ENCODE assay signal across 20 cellular contexts in the genomic region with DNA sequence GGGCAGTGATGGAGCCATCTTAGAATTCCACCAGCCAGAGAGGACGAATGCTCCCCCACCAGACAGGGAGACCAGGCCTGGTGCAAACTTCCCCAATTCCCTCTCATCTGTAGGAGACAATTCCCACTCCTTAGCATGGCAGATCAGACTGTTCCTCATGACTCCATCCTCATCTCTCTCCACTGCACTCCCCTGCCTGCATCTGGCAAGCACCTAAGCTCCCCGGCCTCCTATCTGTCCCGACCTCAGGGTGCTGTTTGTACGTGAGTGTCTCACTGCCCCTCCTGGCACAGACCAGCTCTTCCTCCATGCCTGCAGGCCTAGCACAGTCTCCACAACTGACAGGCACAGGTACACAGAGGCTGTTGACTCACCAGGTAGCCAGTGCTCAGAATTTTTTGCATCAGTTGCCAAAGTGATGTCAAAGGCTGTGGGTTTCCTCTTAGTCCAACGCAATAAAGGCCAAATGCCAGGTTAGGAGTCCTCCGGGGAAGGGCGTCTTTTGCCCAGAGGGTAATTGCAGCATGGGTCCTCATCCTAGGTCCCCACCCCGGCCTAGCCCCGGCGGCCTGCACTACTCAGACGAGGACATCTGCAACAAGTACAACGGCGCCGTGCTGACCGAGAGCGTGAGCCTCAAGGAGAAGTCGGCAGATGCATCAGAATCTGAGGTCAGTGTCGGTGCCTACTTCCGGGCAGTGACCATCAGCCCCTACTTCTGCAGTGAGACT.
"Had no signal": no experiment of that assay in that cellular context is flagged by ENCODE, and none has a peak within 500 bp of the region (broad histone marks: within the 10 kb centered on the region; RNA-seq: fewer than 3 reads in every experiment).

No MANE protein-coding gene starts in this region.

- DNase-seq: activated B cell treated with CpG ODN at 0.5 μM for 24 hours; activated CD4-positive, alpha-beta memory T cell treated with anti-CD3 and anti-CD28 coated beads for 36 hours; activated CD4-positive, alpha-beta T cell treated with anti-CD3 and anti-CD28 coated beads for 4 hours; activated naive CD4-positive, alpha-beta T cell treated with Interleukin-2 at 50 U/mL for 16 hours; activated naive CD8-positive, alpha-beta T cell treated with anti-CD3 and anti-CD28 coated beads, Interleukin-2, amount 10 ng/mL, durations not matched to agents 7 days and 5 days; activated T-cell treated with anti-CD3 and anti-CD28 coated beads for 4 hours; cortex of kidney; heart right ventricle; lower lobe of right lung; right cardiac atrium; stimulated activated CD4-positive, alpha-beta T cell treated with anti-CD3 and anti-CD28 coated beads, Interleukin-4, amount 100 ng/mL, for 1 hour; stimulated activated naive CD8-positive, alpha-beta T cell treated with anti-CD3 and anti-CD28 coated beads, Interleukin-15, amount 100 ng/mL, for 72 hours had no signal

- ATAC-seq: esophagus mucosa; gastroesophageal sphincter; heart right ventricle; lower lobe of right lung; right cardiac atrium; stimulated activated naive CD8-positive, alpha-beta T cell treated with anti-CD3 and anti-CD28 coated beads, Interleukin-15, amount 100 ng/mL, for 72 hours had no signal

- H3K27me3 ChIP-seq: gastroesophageal sphincter, heart right ventricle, suprapubic skin, upper lobe of left lung had no signal

- H3K4me1 ChIP-seq: gastroesophageal sphincter, heart right ventricle, lower lobe of right lung, prostate gland, suprapubic skin, upper lobe of left lung had no signal

- H3K27ac ChIP-seq: gastroesophageal sphincter, heart right ventricle, lower lobe of right lung, prostate gland, skin epidermis, suprapubic skin, upper lobe of left lung had no signal

- H3K4me3 ChIP-seq: gastroesophageal sphincter, heart right ventricle, lower lobe of right lung, prostate gland, skin epidermis, suprapubic skin, upper lobe of left lung had no signal

- H3K4me1 Mint-ChIP-seq: activated B cell treated with CpG ODN at 0.5 μM for 24 hours had no signal

- H3K9me3 ChIP-seq: lower lobe of right lung, prostate gland, suprapubic skin, upper lobe of left lung had no signal

- H3K36me3 ChIP-seq: heart right ventricle, lower lobe of right lung, prostate gland, upper lobe of left lung had no signal

- H3K4me3 Mint-ChIP-seq: activated B cell treated with CpG ODN at 0.5 μM for 24 hours; activated CD4-positive, alpha-beta memory T cell treated with anti-CD3 and anti-CD28 coated beads for 36 hours; activated naive CD8-positive, alpha-beta T cell treated with anti-CD3 and anti-CD28 coated beads, Interleukin-2, amount 10 ng/mL, durations not matched to agents 7 days and 5 days; activated T-helper 1 cell treated with anti-CD3 and anti-CD28 coated beads, Interleukin-12 subunit alpha, Interleukin-12 subunit beta, Interleukin-2, Interleukin-4 antibody, amounts not matched to agents 30 ng/mL and 10 ng/mL and 1 ng/mL, durations not matched to agents 14 hours and 24 hours and 36 hours; brain; stimulated activated naive CD8-positive, alpha-beta T cell treated with anti-CD3 and anti-CD28 coated beads, Interleukin-15, amount 100 ng/mL, for 72 hours had no signal

- H3K36me3 Mint-ChIP-seq: activated CD4-positive, alpha-beta memory T cell treated with anti-CD3 and anti-CD28 coated beads for 36 hours; activated naive CD8-positive, alpha-beta T cell treated with anti-CD3 and anti-CD28 coated beads, Interleukin-2, amount 10 ng/mL, durations not matched to agents 7 days and 5 days had no signal

- H3K27me3 Mint-ChIP-seq: activated B cell treated with CpG ODN at 0.5 μM for 24 hours; activated CD4-positive, alpha-beta memory T cell treated with anti-CD3 and anti-CD28 coated beads for 36 hours; activated naive CD8-positive, alpha-beta T cell treated with anti-CD3 and anti-CD28 coated beads, Interleukin-2, amount 10 ng/mL, durations not matched to agents 7 days and 5 days; stimulated activated naive CD8-positive, alpha-beta T cell treated with anti-CD3 and anti-CD28 coated beads, Interleukin-15, amount 100 ng/mL, for 72 hours had no signal

- H3K27ac Mint-ChIP-seq: activated B cell treated with CpG ODN at 0.5 μM for 24 hours; activated CD4-positive, alpha-beta memory T cell treated with anti-CD3 and anti-CD28 coated beads for 36 hours; activated naive CD8-positive, alpha-beta T cell treated with anti-CD3 and anti-CD28 coated beads, Interleukin-2, amount 10 ng/mL, durations not matched to agents 7 days and 5 days; activated T-helper 1 cell treated with anti-CD3 and anti-CD28 coated beads, Interleukin-12 subunit alpha, Interleukin-12 subunit beta, Interleukin-2, Interleukin-4 antibody, amounts not matched to agents 30 ng/mL and 10 ng/mL and 1 ng/mL, durations not matched to agents 14 hours and 24 hours and 36 hours; stimulated activated naive CD8-positive, alpha-beta T cell treated with anti-CD3 and anti-CD28 coated beads, Interleukin-15, amount 100 ng/mL, for 72 hours had no signal
